In genomic region chr14:24095196-24096068, GRCh38 we compare ENCODE assay signal across 9 cellular contexts. TPM values are rescaled to one million over a fixed set of nuclear protein-coding genes. Genes with fewer than 3 reads are reported as not detected.
A peak's percentile ranks its signal among the peaks of the same experiment; 100 is the strongest.
DNase-seq lines count a peak whose midpoint lies in the region; ATAC-seq, FAIRE-seq and TF ChIP-seq lines count a peak whose summit lies in the region.
"Had no signal": no experiment of that assay in that cellular context is flagged by ENCODE, and none has a peak within 500 bp of the region (broad histone marks: within the 10 kb centered on the region; RNA-seq: fewer than 3 reads in every experiment).

No MANE protein-coding gene starts in this region.

- TF ChIP-seq POLR2A in breast epithelium (IDR thresholded peaks at IDR 0.05): no peak

- H3K4me3 ChIP-seq in breast epithelium: peak overlapping the region; percentile 91 to 98 (median 93)

- ATAC-seq in GM19467 (IDR thresholded peaks at IDR 0.05; ENCODE audit: unreplicated experiment) (peak; percentile 69), HG03565 (IDR thresholded peaks at IDR 0.05; ENCODE audit: unreplicated experiment) (peak; percentile 72)

- H3K27me3 ChIP-seq in breast epithelium (no peaks in the 10 kb centered on the region), layer of hippocampus (ENCODE audit: control insufficient read depth, insufficient read depth, low read length) (no peaks in the 10 kb centered on the region)

- no peaks in the 10 kb centered on the region for H3K9me3 ChIP-seq in breast epithelium

- peak overlapping the region; percentile 95 to 99 for H3K27ac ChIP-seq in breast epithelium
- H3K27ac ChIP-seq in layer of hippocampus (ENCODE audit: low read depth, low read length): peak overlapping the region; percentile 87

- DNase-seq in Daoy (ENCODE audit: low read depth) (peak; percentile 69), SK-N-DZ (ENCODE audit: low spot score) (peak; percentile 94), breast epithelium (ENCODE audit: low spot score in 2 of 2) (no peak), frontal cortex (ENCODE audit: low spot score in 2 of 2) (no peak)
- DNase-seq in stimulated activated CD4-positive, alpha-beta T cell treated with anti-CD3 and anti-CD28 coated beads, TNF-alpha, amount 100 ng/mL, for 24 hours (ENCODE audit: low read depth in 3 of 3): peak in 2 of 3 experiments; percentile 39 to 74

- H3K36me3 ChIP-seq in breast epithelium: no peaks in the 10 kb centered on the region

- no peak for TF ChIP-seq CTCF in breast epithelium (IDR thresholded peaks at IDR 0.05)

- intact Hi-C loops in breast epithelium (cut with DNase I; ENCODE audit: low total_unique reads): no loop called here

- FAIRE-seq in frontal cortex (lab: Jason Lieb, UNC): no peak

- H3K4me1 ChIP-seq in breast epithelium: peaks cover 0 to 4% of the 10 kb centered on the region in 2 donors

RNA-seq across cellular contexts. Expression of gene PCK2, which starts 1.3 kb away (rescaled TPM):
- 6.6 and 12.6 TPM in 2 replicates for total RNA-seq in Daoy (2014; rRNA removed; shearing (Covaris generic))
- polyA plus RNA-seq in SK-N-DZ (2014; cell fraction: cytosol; rRNA removed): 38.6 and 40.2 TPM in 2 replicates
- 35.4 and 45.6 TPM in 2 replicates for polyA plus RNA-seq in SK-N-DZ (2014; cell fraction: nucleus; rRNA removed)
- total RNA-seq in breast epithelium (10 to 100 TPM; 20.5 to 51.5 (median 24.3) TPM), frontal cortex (1.6 TPM)

RNA-seq across cellular contexts. Expression of gene DCAF11, which starts 19.1 kb away (rescaled TPM):
- total RNA-seq in Daoy (2014; rRNA removed; shearing (Covaris generic)): 68.9 and 75.2 TPM in 2 replicates
- polyA plus RNA-seq in SK-N-DZ (2014; cell fraction: cytosol; rRNA removed): 101 and 102 TPM in 2 replicates
- polyA plus RNA-seq in SK-N-DZ (2014; cell fraction: nucleus; rRNA removed): 58.5 and 71.3 TPM in 2 replicates
- total RNA-seq in breast epithelium (10 to 100 TPM; 78.6 to 81.6 (median 80.9) TPM), frontal cortex (56.7 TPM)

RNA-seq across cellular contexts. Expression of gene NRL, which starts 19.3 kb away (rescaled TPM):
- total RNA-seq in Daoy (2014; rRNA removed; shearing (Covaris generic)): 3.1 and 5.9 TPM in 2 replicates
- 2.4 and 6.4 TPM in 2 replicates for polyA plus RNA-seq in SK-N-DZ (2014; cell fraction: cytosol; rRNA removed)
- polyA plus RNA-seq in SK-N-DZ (2014; cell fraction: nucleus; rRNA removed): 1.1 and 2.7 TPM in 2 replicates
- total RNA-seq in breast epithelium (1 to 10 TPM; 2.1 to 5.6 (median 2.5) TPM), frontal cortex (1.2 TPM)

RNA-seq across cellular contexts. Expression of gene CPNE6, which starts 24.1 kb away (rescaled TPM):
- total RNA-seq in Daoy (2014; rRNA removed; shearing (Covaris generic)): not detected in 2 replicates
- polyA plus RNA-seq in SK-N-DZ (2014; cell fraction: cytosol; rRNA removed): 0.41 TPM in 1 of 2 replicates, not detected in the other
- polyA plus RNA-seq in SK-N-DZ (2014; cell fraction: nucleus; rRNA removed): 0.39 and 1.4 TPM in 2 replicates
- total RNA-seq in breast epithelium: not detected
- 35.5 TPM for total RNA-seq in frontal cortex
- total RNA-seq: glomerular endothelial cell had no signal

RNA-seq across cellular contexts. Expression of gene FITM1, which starts 35.0 kb away (rescaled TPM):
- 2.7 TPM in 1 of 2 replicates, not detected in the other for total RNA-seq in Daoy (2014; rRNA removed; shearing (Covaris generic))
- 10.0 and 12.6 TPM in 2 replicates for polyA plus RNA-seq in SK-N-DZ (2014; cell fraction: cytosol; rRNA removed)
- polyA plus RNA-seq in SK-N-DZ (2014; cell fraction: nucleus; rRNA removed): 9.1 and 15.9 TPM in 2 replicates
- total RNA-seq in breast epithelium (1 to 10 TPM; 1.2 to 2.6 (median 1.6) TPM), frontal cortex (0.41 TPM)

Comparison
In these comparisons a context has a peak if more than half of its experiments do, and no peak if none do; other contexts are left out.
1. DNase-seq: peak in Daoy (single experiment), SK-N-DZ (single experiment) and stimulated activated CD4-positive, alpha-beta T cell treated with anti-CD3 and anti-CD28 coated beads, TNF-alpha, amount 100 ng/mL, for 24 hours (2 of 3); none in breast epithelium (0 of 2) and frontal cortex (0 of 2).